20 cellular contexts compared by ENCODE assay signal in genomic region chr2:97067279-97068004, GRCh38.
"Had no signal": no experiment of that assay in that cellular context is flagged by ENCODE, and none has a peak within 500 bp of the region (broad histone marks: within the 10 kb centered on the region; RNA-seq: fewer than 3 reads in every experiment).

No MANE protein-coding gene starts in this region.

- H3K36me3 Mint-ChIP-seq: activated naive CD8-positive, alpha-beta T cell; brain; natural killer cell treated with Interleukin-12 subunit alpha and Interleukin-12 subunit beta and Interleukin-15 and Interleukin-18, amount 100 ng/mL, for 72 hours had no signal

- H3K27ac Mint-ChIP-seq: activated CD4-positive, alpha-beta T cell treated with anti-CD3 and anti-CD28 coated beads, Interleukin-2, amount 10 ng/mL, durations not matched to agents 24 days and 14 days; activated naive CD8-positive, alpha-beta T cell; activated T-cell treated with anti-CD3 and anti-CD28 coated beads, Interleukin-2, amount 50 U/mL, for 72 hours; brain; natural killer cell treated with Interleukin-12 subunit alpha and Interleukin-12 subunit beta and Interleukin-15 and Interleukin-18, amount 100 ng/mL, for 72 hours; progenitor cell of endocrine pancreas; stimulated activated naive CD8-positive, alpha-beta T cell treated with anti-CD3 and anti-CD28 coated beads, Interleukin-15, Interleukin-2, amounts not matched to agents 100 ng/mL and 50 ng/mL, for 24 hours had no signal

- H3K4me3 ChIP-seq: gastrocnemius medialis, heart right ventricle had no signal

- H3K9me3 ChIP-seq: gastrocnemius medialis had no signal

- H3K27me3 ChIP-seq: gastrocnemius medialis had no signal

- H3K27ac ChIP-seq: gastrocnemius medialis, heart right ventricle had no signal

- DNase-seq: activated CD4-positive, alpha-beta T cell treated with anti-CD3 and anti-CD28 coated beads, Interleukin-2, amount 10 ng/mL, durations not matched to agents 24 days and 14 days; activated CD4-positive, CD25-positive, alpha-beta regulatory T cell; activated CD8-positive, alpha-beta memory T cell treated with anti-CD3 and anti-CD28 coated beads, Interleukin-2, amount 50 U/mL, for 48 hours; activated gamma-delta T cell treated with Interleukin-2 at 50 U/mL for 16 hours; activated T-cell treated with anti-CD3 and anti-CD28 coated beads, Interleukin-2, amount 50 U/mL, for 72 hours; amygdala; effector memory CD4-positive, alpha-beta T cell; gastrocnemius medialis; heart right ventricle; nucleus accumbens; right cardiac atrium; small intestine; stimulated activated CD4-positive, alpha-beta T cell treated with anti-CD3 and anti-CD28 coated beads, Interleukin-4, amount 100 ng/mL, for 4 hours; stimulated activated CD8-positive, alpha-beta memory T cell treated with anti-CD3 and anti-CD28 coated beads, Interleukin-4, amount 100 ng/mL, for 48 hours; SW 1271 had no signal

- ATAC-seq: activated T-cell treated with anti-CD3 and anti-CD28 coated beads, Interleukin-2, amount 50 U/mL, for 72 hours; gastrocnemius medialis had no signal

- H3K36me3 ChIP-seq: gastrocnemius medialis, heart right ventricle had no signal

- H3K4me1 ChIP-seq: gastrocnemius medialis, heart right ventricle had no signal

- H3K4me3 Mint-ChIP-seq: activated CD4-positive, alpha-beta T cell treated with anti-CD3 and anti-CD28 coated beads, Interleukin-2, amount 10 ng/mL, durations not matched to agents 24 days and 14 days; activated naive CD8-positive, alpha-beta T cell; activated T-cell treated with anti-CD3 and anti-CD28 coated beads, Interleukin-2, amount 50 U/mL, for 72 hours; brain; natural killer cell treated with Interleukin-12 subunit alpha and Interleukin-12 subunit beta and Interleukin-15 and Interleukin-18, amount 100 ng/mL, for 72 hours; stimulated activated naive CD8-positive, alpha-beta T cell treated with anti-CD3 and anti-CD28 coated beads, Interleukin-15, Interleukin-2, amounts not matched to agents 100 ng/mL and 50 ng/mL, for 24 hours had no signal

- H3K9me3 Mint-ChIP-seq: activated CD4-positive, alpha-beta T cell treated with anti-CD3 and anti-CD28 coated beads, Interleukin-2, amount 10 ng/mL, durations not matched to agents 24 days and 14 days; activated T-cell treated with anti-CD3 and anti-CD28 coated beads, Interleukin-2, amount 50 U/mL, for 72 hours; natural killer cell treated with Interleukin-12 subunit alpha and Interleukin-12 subunit beta and Interleukin-15 and Interleukin-18, amount 100 ng/mL, for 72 hours; stimulated activated naive CD8-positive, alpha-beta T cell treated with anti-CD3 and anti-CD28 coated beads, Interleukin-15, Interleukin-2, amounts not matched to agents 100 ng/mL and 50 ng/mL, for 24 hours had no signal

- H3K4me1 Mint-ChIP-seq: activated CD4-positive, alpha-beta T cell treated with anti-CD3 and anti-CD28 coated beads, Interleukin-2, amount 10 ng/mL, durations not matched to agents 24 days and 14 days; brain had no signal
